ENCODE assay signal across 11 cellular contexts in the genomic region with DNA sequence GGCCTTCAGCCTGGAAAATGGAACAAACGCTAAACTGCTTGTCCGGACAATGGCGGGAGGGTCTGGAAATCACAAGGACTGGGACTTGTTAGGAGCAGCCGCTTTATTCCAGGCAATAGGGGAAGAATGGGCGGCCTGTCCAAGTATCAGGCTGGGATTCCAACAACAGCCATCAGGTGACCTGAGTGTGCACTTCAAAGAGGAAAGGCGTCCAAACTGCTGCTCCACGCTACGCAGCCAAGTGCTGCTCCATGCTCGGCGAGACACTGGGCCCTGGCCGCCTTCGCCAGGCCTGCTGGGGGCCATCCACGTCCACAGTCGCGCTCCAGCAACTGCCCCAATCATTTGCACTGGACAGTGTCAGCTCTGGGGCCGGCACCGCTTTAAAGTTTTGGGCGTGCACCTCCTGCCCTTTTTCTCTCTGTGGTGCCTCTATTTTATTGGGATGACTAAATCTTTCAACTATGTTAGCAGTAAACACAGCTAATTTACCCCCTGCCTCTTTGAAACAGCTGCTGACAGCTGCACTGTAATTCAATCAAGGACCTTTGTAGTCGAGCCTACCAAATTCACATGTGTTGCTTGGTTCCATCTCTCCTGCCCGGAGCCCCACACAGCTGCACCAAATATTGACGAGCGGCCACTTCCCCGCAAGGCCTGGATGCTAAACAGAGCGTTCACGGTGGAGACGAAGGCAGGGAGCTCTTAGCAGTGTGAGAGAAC.
DNase-seq lines count a peak whose midpoint lies in the region; ATAC-seq and TF ChIP-seq lines count a peak whose summit lies in the region.
"Had no signal": no experiment of that assay in that cellular context is flagged by ENCODE, and none has a peak within 500 bp of the region (broad histone marks: within the 10 kb centered on the region; RNA-seq: fewer than 3 reads in every experiment).

No MANE protein-coding gene starts in this region.

- intact Hi-C loops in ovary (cut with DNase I): no loop called here

- peak overlapping the region; percentile 13 for H2AFZ ChIP-seq in smooth muscle cell (ENCODE audit: low read depth)

- no peak overlapping the region for H3K9ac ChIP-seq in smooth muscle cell (ENCODE audit: low read depth)

- H3K27ac ChIP-seq in layer of hippocampus (ENCODE audit: low read depth, low read length) (peak overlapping the region; percentile 10), smooth muscle cell (ENCODE audit: low read depth) (peak overlapping the region; percentile 67), ovary (no peak overlapping the region)
- H3K27ac ChIP-seq in effector memory CD4-positive, alpha-beta T cell (ENCODE audit: insufficient read depth, low read length, poor library complexity, severe bottlenecking): no peak overlapping the region

- no peak for TF ChIP-seq POLR2A in ovary (IDR thresholded peaks at IDR 0.05)

- ATAC-seq in GM19463 (IDR thresholded peaks at IDR 0.05; ENCODE audit: unreplicated experiment): no peak
- ATAC-seq: effector memory CD8-positive, alpha-beta T cell had no signal

- H3K4me2 ChIP-seq in smooth muscle cell: peak overlapping the region; percentile 63

- no peaks in the 10 kb centered on the region for H4K20me1 ChIP-seq in smooth muscle cell (ENCODE audit: low read depth)

- 24% methylated on average over 26 of the region's 26 CpGs for WGBS in smooth muscle cell (ENCODE audit: low lambda C conversion rate)
- WGBS in ovary, 3 donors: 15 to 27% (median 17%) methylated on average over 26 of the region's 26 CpGs

- H3F3A ChIP-seq in smooth muscle cell (ENCODE audit: low read depth): peaks cover 13% of the 10 kb centered on the region

- DNase-seq in G401 (ENCODE audit: low spot score) (peak; percentile 16), T1000 (lab: John Stamatoyannopoulos, UW) (peak; percentile 15), smooth muscle cell (lab: John Stamatoyannopoulos, UW; ENCODE audit: unreplicated experiment) (no peak), ovary (no peak), NCI-H1092 (lab: John Stamatoyannopoulos, UW) (no peak)
- no peak for DNase-seq in effector memory CD4-positive, alpha-beta T cell
- DNase-seq: effector memory CD8-positive, alpha-beta T cell; naive B cell; NCI-H1105 treated with DMSO at 0.1 percent for 48 hours had no signal

- in situ Hi-C loops in G401 (cut with HindIII; ENCODE audit: low sequenced_read_pairs): no loop called here

- H3K4me1 ChIP-seq in smooth muscle cell (ENCODE audit: low read depth): peaks cover 9% of the 10 kb centered on the region
- no peaks in the 10 kb centered on the region for H3K4me1 ChIP-seq in effector memory CD4-positive, alpha-beta T cell (ENCODE audit: control insufficient read depth, insufficient read depth, low read length, poor library complexity, severe bottlenecking)
- H3K4me1 ChIP-seq in ovary (ENCODE audit: insufficient read depth): no peaks in the 10 kb centered on the region

- H3K36me3 ChIP-seq in smooth muscle cell (ENCODE audit: low read depth) (no peaks in the 10 kb centered on the region), ovary (no peaks in the 10 kb centered on the region)
- no peaks in the 10 kb centered on the region for H3K36me3 ChIP-seq in effector memory CD4-positive, alpha-beta T cell (ENCODE audit: control insufficient read depth, insufficient read depth, low read length)

- TF ChIP-seq EP300 in ovary (IDR thresholded peaks at IDR 0.05): no peak

- no peaks in the 10 kb centered on the region for H3K79me2 ChIP-seq in smooth muscle cell (ENCODE audit: low read depth)

- H3K27me3 ChIP-seq in layer of hippocampus (ENCODE audit: control insufficient read depth, insufficient read depth, low read length) (no peaks in the 10 kb centered on the region), smooth muscle cell (ENCODE audit: low read depth) (no peaks in the 10 kb centered on the region), ovary (no peaks in the 10 kb centered on the region)
- H3K27me3 ChIP-seq in effector memory CD4-positive, alpha-beta T cell (replicated peaks; ENCODE audit: control insufficient read depth, insufficient read depth, low read length, poor library complexity, severe bottlenecking): no peaks in the 10 kb centered on the region

- TF ChIP-seq CTCF in smooth muscle cell (IDR thresholded peaks at IDR 0.05; ENCODE audit: borderline replicate concordance, insufficient read depth, poor library complexity, severe bottlenecking) (no peak), ovary (IDR thresholded peaks at IDR 0.05) (no peak)

- no peaks in the 10 kb centered on the region for H3K9me3 ChIP-seq in smooth muscle cell (replicated peaks; ENCODE audit: low read depth)
- H3K9me3 ChIP-seq in effector memory CD4-positive, alpha-beta T cell (ENCODE audit: control insufficient read depth, low read length): no peaks in the 10 kb centered on the region
- no peaks in the 10 kb centered on the region for H3K9me3 ChIP-seq in ovary

- H3K4me3 ChIP-seq in smooth muscle cell (no peak overlapping the region), ovary (no peak overlapping the region)
- no peak overlapping the region for H3K4me3 ChIP-seq in effector memory CD4-positive, alpha-beta T cell (ENCODE audit: insufficient read depth, low read depth, low read length, poor library complexity, severe bottlenecking)

Comparison
In these comparisons a context has a peak if more than half of its experiments do, and no peak if none do; other contexts are left out.
1. DNase-seq: peak in G401 (single experiment) and T1000 (single experiment); none in smooth muscle cell (single experiment), effector memory CD4-positive, alpha-beta T cell (0 of 3), ovary (0 of 5) and NCI-H1092 (single experiment).
2. H3K27ac ChIP-seq: peak in layer of hippocampus (single experiment) and smooth muscle cell (single experiment); none in effector memory CD4-positive, alpha-beta T cell (single experiment) and ovary (0 of 2).